ENCODE assay signal across 23 cellular contexts in the genomic region with DNA sequence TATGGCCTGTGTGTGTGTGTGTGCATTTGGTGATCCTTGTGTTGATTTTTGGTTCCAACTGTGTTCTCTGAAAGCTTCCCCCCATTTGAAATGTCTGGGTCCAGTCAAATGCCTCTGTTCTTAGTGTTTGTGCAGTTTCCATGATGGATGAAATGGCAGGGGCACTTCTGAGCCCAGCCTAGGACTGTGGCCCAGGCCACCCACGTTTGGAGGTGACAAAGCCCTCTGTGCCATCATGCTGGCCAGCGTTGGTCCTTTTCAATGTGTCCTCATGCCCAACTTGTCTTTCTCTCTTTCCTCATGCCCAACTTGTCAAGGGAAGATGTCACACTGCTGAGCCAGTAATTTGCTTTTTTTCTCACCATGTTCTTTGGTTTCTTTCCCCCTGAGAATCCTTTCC.
"Had no signal": no experiment of that assay in that cellular context is flagged by ENCODE, and none has a peak within 500 bp of the region (broad histone marks: within the 10 kb centered on the region; RNA-seq: fewer than 3 reads in every experiment).

No MANE protein-coding gene starts in this region.

- H3K36me3 ChIP-seq: colonic mucosa, esophagus squamous epithelium, gastrocnemius medialis, left ventricle myocardium inferior, right lobe of liver, upper lobe of left lung had no signal

- H3K9me3 ChIP-seq: colonic mucosa, esophagus squamous epithelium, gastrocnemius medialis, left ventricle myocardium inferior, right lobe of liver, testis, upper lobe of left lung had no signal

- H3K27ac Mint-ChIP-seq: activated CD4-positive, alpha-beta T cell treated with anti-CD3 and anti-CD28 coated beads, Interleukin-2, amount 10 ng/mL, durations not matched to agents 7 days and 5 days; activated CD8-positive, alpha-beta memory T cell treated with anti-CD3 and anti-CD28 coated beads, Interleukin-2, amount 10 ng/mL, durations not matched to agents 7 days and 5 days; activated CD8-positive, alpha-beta T cell treated with anti-CD3 and anti-CD28 coated beads for 36 hours; activated naive CD4-positive, alpha-beta T cell treated with anti-CD3 and anti-CD28 coated beads, Interleukin-2, amount 50 U/mL, for 24 hours; activated T-helper 1 cell treated with anti-CD3 and anti-CD28 coated beads, Interleukin-12 subunit alpha, Interleukin-12 subunit beta, Interleukin-2, Interleukin-4 antibody, amounts not matched to agents 30 ng/mL and 10 ng/mL and 1 ng/mL, durations not matched to agents 14 hours and 24 hours and 36 hours; endodermal cell; stimulated activated naive B cell treated with anti-CD40 and anti-IgM and Interleukin-4, amounts not matched to agents 10 μg/mL and 1 μg/mL and 100 μg/mL, for 72 hours had no signal

- H3K9me3 Mint-ChIP-seq: activated CD4-positive, alpha-beta T cell treated with anti-CD3 and anti-CD28 coated beads, Interleukin-2, amount 10 ng/mL, durations not matched to agents 7 days and 5 days; activated naive CD4-positive, alpha-beta T cell treated with anti-CD3 and anti-CD28 coated beads, Interleukin-2, amount 50 U/mL, for 24 hours; activated T-helper 1 cell treated with anti-CD3 and anti-CD28 coated beads, Interleukin-12 subunit alpha, Interleukin-12 subunit beta, Interleukin-2, Interleukin-4 antibody, amounts not matched to agents 30 ng/mL and 10 ng/mL and 1 ng/mL, durations not matched to agents 14 hours and 24 hours and 36 hours had no signal

- H3K4me1 ChIP-seq: colonic mucosa, gastrocnemius medialis, testis had no signal

- H3K4me1 Mint-ChIP-seq: activated CD4-positive, alpha-beta T cell treated with anti-CD3 and anti-CD28 coated beads, Interleukin-2, amount 10 ng/mL, durations not matched to agents 7 days and 5 days; activated CD8-positive, alpha-beta memory T cell treated with anti-CD3 and anti-CD28 coated beads, Interleukin-2, amount 10 ng/mL, durations not matched to agents 7 days and 5 days; activated naive CD4-positive, alpha-beta T cell treated with anti-CD3 and anti-CD28 coated beads, Interleukin-2, amount 50 U/mL, for 24 hours; central memory CD8-positive, alpha-beta T cell; endodermal cell; stimulated activated naive B cell treated with anti-CD40 and anti-IgM and Interleukin-4, amounts not matched to agents 10 μg/mL and 1 μg/mL and 100 μg/mL, for 72 hours had no signal

- H3K27me3 ChIP-seq: colonic mucosa, esophagus squamous epithelium, gastrocnemius medialis, right lobe of liver, testis had no signal

- H3K27me3 Mint-ChIP-seq: activated CD4-positive, alpha-beta T cell treated with anti-CD3 and anti-CD28 coated beads, Interleukin-2, amount 10 ng/mL, durations not matched to agents 7 days and 5 days; activated CD8-positive, alpha-beta memory T cell treated with anti-CD3 and anti-CD28 coated beads, Interleukin-2, amount 10 ng/mL, durations not matched to agents 7 days and 5 days had no signal

- ATAC-seq: activated CD8-positive, alpha-beta memory T cell treated with anti-CD3 and anti-CD28 coated beads, Interleukin-2, amount 10 ng/mL, durations not matched to agents 7 days and 5 days; activated CD8-positive, alpha-beta T cell treated with anti-CD3 and anti-CD28 coated beads for 36 hours; gastrocnemius medialis; right lobe of liver; stimulated activated naive B cell treated with anti-CD40 and anti-IgM and Interleukin-4, amounts not matched to agents 10 μg/mL and 1 μg/mL and 100 μg/mL, for 72 hours had no signal

- H3K4me3 ChIP-seq: colonic mucosa, esophagus squamous epithelium, gastrocnemius medialis, left ventricle myocardium inferior, right lobe of liver, testis, upper lobe of left lung had no signal

- DNase-seq: activated CD4-positive, alpha-beta T cell treated with anti-CD3 and anti-CD28 coated beads, Interleukin-2, amount 10 ng/mL, durations not matched to agents 7 days and 5 days; activated CD4-positive, CD25-positive, alpha-beta regulatory T cell treated with anti-CD3 and anti-CD28 coated beads, Interleukin-2, amount 50 U/mL, for 72 hours; activated CD8-positive, alpha-beta memory T cell treated with anti-CD3 and anti-CD28 coated beads, Interleukin-2, amount 10 ng/mL, durations not matched to agents 7 days and 5 days; activated CD8-positive, alpha-beta T cell treated with anti-CD3 and anti-CD28 coated beads for 36 hours; activated gamma-delta T cell; anterior cingulate cortex; colonic mucosa; endodermal cell; esophagus squamous epithelium; gastrocnemius medialis; hypothalamus; left ventricle myocardium inferior; nucleus accumbens; right lobe of liver; stimulated activated CD4-positive, alpha-beta T cell treated with anti-CD3 and anti-CD28 coated beads, Interleukin-2, amount 100 ng/mL, for 48 hours; stimulated activated CD8-positive, alpha-beta memory T cell treated with anti-CD3 and anti-CD28 coated beads, Interleukin-4, amount 100 ng/mL, for 48 hours; stimulated activated naive B cell treated with anti-CD40 and anti-IgM and Interleukin-4, amounts not matched to agents 10 μg/mL and 1 μg/mL and 100 μg/mL, for 72 hours; testis; upper lobe of left lung had no signal

- H3K36me3 Mint-ChIP-seq: activated CD8-positive, alpha-beta memory T cell treated with anti-CD3 and anti-CD28 coated beads, Interleukin-2, amount 10 ng/mL, durations not matched to agents 7 days and 5 days; activated naive CD4-positive, alpha-beta T cell treated with anti-CD3 and anti-CD28 coated beads, Interleukin-2, amount 50 U/mL, for 24 hours; stimulated activated naive B cell treated with anti-CD40 and anti-IgM and Interleukin-4, amounts not matched to agents 10 μg/mL and 1 μg/mL and 100 μg/mL, for 72 hours had no signal

- H3K27ac ChIP-seq: colonic mucosa, esophagus squamous epithelium, gastrocnemius medialis, left ventricle myocardium inferior, right lobe of liver, testis, upper lobe of left lung, VCaP had no signal

- H3K4me3 Mint-ChIP-seq: activated CD4-positive, alpha-beta T cell treated with anti-CD3 and anti-CD28 coated beads, Interleukin-2, amount 10 ng/mL, durations not matched to agents 7 days and 5 days; activated CD8-positive, alpha-beta memory T cell treated with anti-CD3 and anti-CD28 coated beads, Interleukin-2, amount 10 ng/mL, durations not matched to agents 7 days and 5 days; activated CD8-positive, alpha-beta T cell treated with anti-CD3 and anti-CD28 coated beads for 36 hours; activated naive CD4-positive, alpha-beta T cell treated with anti-CD3 and anti-CD28 coated beads, Interleukin-2, amount 50 U/mL, for 24 hours; activated T-helper 1 cell treated with anti-CD3 and anti-CD28 coated beads, Interleukin-12 subunit alpha, Interleukin-12 subunit beta, Interleukin-2, Interleukin-4 antibody, amounts not matched to agents 30 ng/mL and 10 ng/mL and 1 ng/mL, durations not matched to agents 14 hours and 24 hours and 36 hours; central memory CD8-positive, alpha-beta T cell; endodermal cell; stimulated activated naive B cell treated with anti-CD40 and anti-IgM and Interleukin-4, amounts not matched to agents 10 μg/mL and 1 μg/mL and 100 μg/mL, for 72 hours had no signal
